In the genomic region with DNA sequence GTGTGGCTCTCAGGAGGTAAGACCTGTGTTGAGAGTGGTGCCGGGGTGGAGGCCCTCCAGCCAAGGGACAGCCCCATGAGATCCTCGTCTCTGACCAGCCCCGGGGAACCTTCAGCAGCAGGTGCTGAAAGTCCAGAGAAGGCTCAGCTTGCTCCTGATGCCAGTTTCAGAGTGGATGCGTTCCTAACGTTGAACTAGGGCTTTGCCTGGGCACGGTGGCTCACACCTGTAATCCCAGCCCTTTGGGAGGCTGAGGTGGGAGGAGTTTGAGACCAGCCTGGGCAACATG, we compare ENCODE assay signal across 20 cellular contexts. TPM values are rescaled to one million over a fixed set of nuclear protein-coding genes. Genes with fewer than 3 reads are reported as not detected.
DNase-seq lines count a peak whose midpoint lies in the region; ATAC-seq, FAIRE-seq and TF ChIP-seq lines count a peak whose summit lies in the region.
"Had no signal": no experiment of that assay in that cellular context is flagged by ENCODE, and none has a peak within 500 bp of the region (broad histone marks: within the 10 kb centered on the region; RNA-seq: fewer than 3 reads in every experiment).

No MANE protein-coding gene starts in this region.

- 0 out of 2 replicates have a peak overlapping the region, but pooled peaks have one; percentile 39 for H2BK12ac ChIP-seq in H1 (ENCODE audit: low read depth, low read length)

- 0 out of 2 replicates have a peak overlapping the region, but pooled peaks have one; percentile 65 for H2AK5ac ChIP-seq in H1 (ENCODE audit: low read depth, low read length)

- no peak overlapping the region for H3K56ac ChIP-seq in H1 (replicated peaks; ENCODE audit: insufficient read length, low read depth, low read length)

- TF ChIP-seq EP300 in H1 (IDR thresholded peaks at IDR 0.05; ENCODE audit: borderline replicate concordance in 1 of 2, low read depth in 2 of 2, low read length in 2 of 2) (no peak), esophagus muscularis mucosa (IDR thresholded peaks at IDR 0.05) (no peak)

- no peak for DNase-seq in PC-3
- DNase-seq in H1 (ENCODE audit: low read depth in 1 of 2, low spot score in 2 of 2), result no peak
- no peak for DNase-seq in activated CD4-positive, alpha-beta T cell treated with anti-CD3 and anti-CD28 coated beads for 4 hours
- no peak for DNase-seq in activated CD8-positive, alpha-beta T cell treated with anti-CD3 and anti-CD28 coated beads, Interleukin-2, amount 10 ng/mL, durations not matched to agents 7 days and 5 days
- no peak for DNase-seq in NOMO-1 treated with DMSO at 0.1 percent for 48 hours (lab: John Stamatoyannopoulos, UW; ENCODE audit: unreplicated experiment)
- no peak for DNase-seq in esophagus muscularis mucosa (ENCODE audit: extremely low spot score)
- DNase-seq: activated CD4-positive, alpha-beta memory T cell treated with anti-CD3 and anti-CD28 coated beads for 36 hours; activated naive CD4-positive, alpha-beta T cell treated with Interleukin-2 at 50 U/mL for 16 hours; central memory CD4-positive, alpha-beta T cell; effector memory CD4-positive, alpha-beta T cell; NCI-H1105 treated with DMSO at 0.1 percent for 48 hours; NCI-H2081 treated with DMSO at 0.1 percent for 48 hours; SHP77 treated with DMSO at 0.1 percent for 48 hours; T-helper 17 cell had no signal

- H4K5ac ChIP-seq in H1 (ENCODE audit: insufficient read length, low read depth, low read length), result no peak overlapping the region

- H3K79me1 ChIP-seq in H1 (ENCODE audit: low read depth, low read length), result no peaks in the 10 kb centered on the region

- H3K36me3 ChIP-seq in PC-3 (ENCODE audit: low read depth, low read length) (peaks cover 14% of the 10 kb centered on the region; the same call in 1 of the 2 replicates), H1 (ENCODE audit: control insufficient read depth in 2 of 4, insufficient read depth in 4 of 4, low read length in 3 of 4) (peaks cover 0 to 17% (median 5%) of the 10 kb centered on the region in 4 experiments; a peak in 4 of 8 replicates), mesodermal cell (ENCODE audit: control insufficient read depth, insufficient read depth, low read length) (no peaks in the 10 kb centered on the region), esophagus muscularis mucosa (no peaks in the 10 kb centered on the region)
- H3K36me3 ChIP-seq: heart left ventricle had no signal

- H4K20me1 ChIP-seq in PC-3 (ENCODE audit: low read length), result no peaks in the 10 kb centered on the region
- peaks cover 2 to 3% of the 10 kb centered on the region in 2 experiments for H4K20me1 ChIP-seq in H1 (replicated peaks in 1 of 2; ENCODE audit: control insufficient read depth in 1 of 2, insufficient read depth in 2 of 2, low read length in 2 of 2)

- intact Hi-C loops in PC-3 (cut with micrococcal nuclease), result loop anchor here (2.0 kb wide), 1 partner anchor 18 kb away; no protein-coding TSS in a partner anchor
- intact Hi-C loops in esophagus muscularis mucosa (cut with DNase I), result no loop called here

- H2AFZ ChIP-seq in PC-3 (ENCODE audit: low read length), result no peak overlapping the region
- no peak overlapping the region for H2AFZ ChIP-seq in H1 (ENCODE audit: low read length)

- H2BK15ac ChIP-seq in H1 (ENCODE audit: low read length), result no peak overlapping the region

- no peak overlapping the region for H3K4me3 Mint-ChIP-seq in activated CD8-positive, alpha-beta T cell treated with anti-CD3 and anti-CD28 coated beads, Interleukin-2, amount 10 ng/mL, durations not matched to agents 7 days and 5 days
- H3K4me3 Mint-ChIP-seq: activated CD4-positive, alpha-beta memory T cell treated with anti-CD3 and anti-CD28 coated beads for 36 hours; B cell; mesothelial cell of epicardium; T-helper 17 cell had no signal

- H3F3A ChIP-seq in PC-3 (ENCODE audit: low read length, unreplicated experiment), result no peaks in the 10 kb centered on the region

- TF ChIP-seq CTCF in PC-3 (conservative IDR thresholded peaks at IDR 0.05; ENCODE audit: low read depth, low read length) (no peak), H1 (IDR thresholded peaks at IDR 0.05; ENCODE audit: control extremely low read depth in 1 of 3, insufficient read depth in 1 of 3, low read depth in 1 of 3, low read length in 3 of 3) (no peak), esophagus muscularis mucosa (IDR thresholded peaks at IDR 0.05) (no peak)

- H2BK5ac ChIP-seq in H1 (ENCODE audit: low read depth, low read length), result 0 out of 2 replicates have a peak overlapping the region, but pooled peaks have one; percentile 66

- H3K4me1 ChIP-seq in PC-3 (ENCODE audit: insufficient read depth, low read length), result peaks cover 48% of the 10 kb centered on the region
- peaks cover 1 to 8% (median 4%) of the 10 kb centered on the region in 4 experiments; a peak in 6 of 7 replicates for H3K4me1 ChIP-seq in H1 (replicated peaks in 1 of 4; ENCODE audit: control insufficient read depth in 3 of 4, insufficient read depth in 4 of 4, low read length in 3 of 4)
- H3K4me1 ChIP-seq in mesodermal cell (ENCODE audit: control insufficient read depth, insufficient read depth, low read length, poor library complexity, severe bottlenecking), result peaks cover 30% of the 10 kb centered on the region
- peaks cover 0 to 7% (median 3%) of the 10 kb centered on the region in 4 donors for H3K4me1 ChIP-seq in esophagus muscularis mucosa

- TF ChIP-seq POLR2A in H1 (IDR thresholded peaks at IDR 0.05; ENCODE audit: control extremely low read depth in 1 of 2, low read depth in 2 of 2, low read length in 2 of 2) (no peak), esophagus muscularis mucosa (IDR thresholded peaks at IDR 0.05; ENCODE audit: low read depth) (no peak)

- peak overlapping the region; percentile 86 for H3K4me2 ChIP-seq in PC-3 (ENCODE audit: low read length)
- no peak overlapping the region for H3K4me2 ChIP-seq in H1 (ENCODE audit: insufficient read depth in 1 of 2, low read depth in 2 of 2, low read length in 2 of 2)

- H3K4me3 ChIP-seq in PC-3 (ENCODE audit: low read length), result no peak overlapping the region; the same call in 1 of the 2 replicates
- H3K4me3 ChIP-seq in H1 (ENCODE audit: extremely low read depth in 1 of 4, insufficient read depth in 2 of 4, low read depth in 3 of 4, low read length in 4 of 4), result no peak overlapping the region
- H3K4me3 ChIP-seq in mesodermal cell (ENCODE audit: extremely low read depth, insufficient read depth, low read length, poor library complexity, severe bottlenecking), result no peak overlapping the region
- H3K4me3 ChIP-seq in esophagus muscularis mucosa, result no peak overlapping the region
- H3K4me3 ChIP-seq: heart left ventricle had no signal

- WGBS in H1 (ENCODE audit: extremely low coverage in 1 of 2, insufficient coverage in 1 of 2, insufficient read length in 1 of 2, insufficient replicate concordance in 2 of 2, low coverage in 1 of 2, low lambda C conversion rate in 2 of 2, missing lambda C conversion rate in 1 of 2), 2 experiments, result 77% methylated on average over 6 of the region's 6 CpGs; no CpG with 5 or more reads in 1 of the 2 experiments
- WGBS in mesodermal cell (ENCODE audit: insufficient coverage in 2 of 2), 2 experiments, result 73 to 75% methylated on average over 3 of the region's 6 CpGs
- no CpG with 5 or more reads among the region's 6 CpGs for WGBS in esophagus muscularis mucosa

- no peak overlapping the region for H4K8ac ChIP-seq in H1 (ENCODE audit: extremely low read depth, insufficient read depth, low read length)

- H3K23me2 ChIP-seq in H1 (ENCODE audit: low read depth, low read length), result no peaks in the 10 kb centered on the region

- no peak for TF ChIP-seq RAD21 in H1 (IDR thresholded peaks at IDR 0.05 in 1 of 2, conservative IDR thresholded peaks at IDR 0.05 in 1 of 2; ENCODE audit: low read depth in 2 of 2, low read length in 2 of 2)

- ATAC-seq in PC-3, result no peak
- ATAC-seq in activated CD8-positive, alpha-beta T cell treated with anti-CD3 and anti-CD28 coated beads, Interleukin-2, amount 10 ng/mL, durations not matched to agents 7 days and 5 days, result no peak
- ATAC-seq: T-helper 17 cell had no signal

- peak overlapping the region; percentile 24; the same call in 1 of the 2 replicates for H3K18ac ChIP-seq in H1 (ENCODE audit: extremely low read depth, low read length)

- H2BK120ac ChIP-seq in H1 (replicated peaks; ENCODE audit: low read depth, low read length), result no peak overlapping the region

- no peaks in the 10 kb centered on the region for H3K36me3 Mint-ChIP-seq in activated CD8-positive, alpha-beta T cell treated with anti-CD3 and anti-CD28 coated beads, Interleukin-2, amount 10 ng/mL, durations not matched to agents 7 days and 5 days (ENCODE audit: low read depth)
- H3K36me3 Mint-ChIP-seq: activated CD4-positive, alpha-beta memory T cell treated with anti-CD3 and anti-CD28 coated beads for 36 hours had no signal

- H3K27me3 Mint-ChIP-seq in activated CD8-positive, alpha-beta T cell treated with anti-CD3 and anti-CD28 coated beads, Interleukin-2, amount 10 ng/mL, durations not matched to agents 7 days and 5 days (ENCODE audit: low read depth), result no peaks in the 10 kb centered on the region
- H3K27me3 Mint-ChIP-seq: activated CD4-positive, alpha-beta memory T cell treated with anti-CD3 and anti-CD28 coated beads for 36 hours; B cell had no signal

- peak overlapping the region; percentile 74 for H3K9ac ChIP-seq in PC-3 (ENCODE audit: low read length)
- no peak overlapping the region for H3K9ac ChIP-seq in H1 (replicated peaks in 1 of 4; ENCODE audit: extremely low read depth in 1 of 4, low read depth in 3 of 4, low read length in 3 of 4)

- H3K4ac ChIP-seq in H1 (replicated peaks; ENCODE audit: insufficient read length, low read depth, low read length), result no peak overlapping the region

- peak overlapping the region; percentile 99 for H3K27ac ChIP-seq in PC-3 (ENCODE audit: low read length)
- H3K27ac ChIP-seq in H1 (ENCODE audit: low read depth, low read length), result no peak overlapping the region
- peak overlapping the region; percentile 81 for H3K27ac ChIP-seq in mesodermal cell (ENCODE audit: low read depth, low read length, severe bottlenecking)
- H3K27ac ChIP-seq in esophagus muscularis mucosa (replicated peaks in 1 of 4), result no peak overlapping the region

- no peaks in the 10 kb centered on the region for H3K9me3 ChIP-seq in PC-3 (ENCODE audit: low read length)
- no peaks in the 10 kb centered on the region for H3K9me3 ChIP-seq in H1 (ENCODE audit: insufficient read depth in 2 of 2, low read depth in 1 of 2, low read length in 1 of 2)
- no peaks in the 10 kb centered on the region for H3K9me3 ChIP-seq in mesodermal cell (ENCODE audit: control insufficient read depth, low read length)
- H3K9me3 ChIP-seq in esophagus muscularis mucosa, result no peaks in the 10 kb centered on the region

- CTCF ChIA-PET in PC-3 (lab: Charles Lee), result interaction anchor here (1.4 kb wide), 1 partner anchor 46 kb away, joined by 3 read pairs; a partner anchor contains a TSS
- CTCF ChIA-PET in H1 (lab: Charles Lee; ENCODE audit: partially characterized antibody), result interaction anchor here (0.7 to 1.8 kb wide), 2 partner anchors 13 to 14 kb away, joined by 3 to 4 read pairs; no protein-coding TSS in a partner anchor
- CTCF ChIA-PET in activated CD8-positive, alpha-beta T cell treated with anti-CD3 and anti-CD28 coated beads, Interleukin-2, amount 10 ng/mL, durations not matched to agents 7 days and 5 days (lab: Charles Lee), result no interaction called here

- no TSS peak for BruUV-seq in PC-3 (replicated peaks; lab: Mats Ljungman, UMichigan)

- POLR2A ChIA-PET in PC-3 (lab: Charles Lee; ENCODE audit: unreplicated experiment) (interaction anchor here (0.6 to 1.0 kb wide), 2 partner anchors 45 to 118 kb away, joined by 3 to 5 read pairs; a partner anchor contains a TSS), H1 (lab: Charles Lee; ENCODE audit: partially characterized antibody) (no interaction called here)
- POLR2A ChIA-PET in activated CD8-positive, alpha-beta T cell treated with anti-CD3 and anti-CD28 coated beads, Interleukin-2, amount 10 ng/mL, durations not matched to agents 7 days and 5 days (lab: Charles Lee), result no interaction called here

- no peak overlapping the region for H4K91ac ChIP-seq in H1 (replicated peaks; ENCODE audit: insufficient read length, low read length)

- H2BK20ac ChIP-seq in H1 (ENCODE audit: low read length), result 0 out of 2 replicates have a peak overlapping the region, but pooled peaks have one; percentile 34

- no peak overlapping the region for H3K23ac ChIP-seq in H1 (ENCODE audit: insufficient read length)

- H3K27me3 ChIP-seq in PC-3 (ENCODE audit: low read length) (no peaks in the 10 kb centered on the region), H1 (replicated peaks in 1 of 4; ENCODE audit: control insufficient read depth in 3 of 4, extremely low read depth in 1 of 4, insufficient read depth in 3 of 4, low read length in 3 of 4) (no peaks in the 10 kb centered on the region), esophagus muscularis mucosa (peaks cover 0 to 7% (median 0%) of the 10 kb centered on the region in 4 donors)
- H3K27me3 ChIP-seq: heart left ventricle had no signal

- no peak for FAIRE-seq in H1 (lab: Jason Lieb, UNC)
- FAIRE-seq: D721Med, HTR-8/SVneo had no signal

- H3K9me3 Mint-ChIP-seq in activated CD8-positive, alpha-beta T cell treated with anti-CD3 and anti-CD28 coated beads, Interleukin-2, amount 10 ng/mL, durations not matched to agents 7 days and 5 days (ENCODE audit: insufficient read depth), result no peaks in the 10 kb centered on the region
- H3K9me3 Mint-ChIP-seq: activated CD4-positive, alpha-beta memory T cell treated with anti-CD3 and anti-CD28 coated beads for 36 hours; mesothelial cell of epicardium had no signal

- H3K27ac Mint-ChIP-seq in activated CD8-positive, alpha-beta T cell treated with anti-CD3 and anti-CD28 coated beads, Interleukin-2, amount 10 ng/mL, durations not matched to agents 7 days and 5 days, result no peak overlapping the region
- H3K27ac Mint-ChIP-seq: activated CD4-positive, alpha-beta memory T cell treated with anti-CD3 and anti-CD28 coated beads for 36 hours; B cell; T-helper 17 cell had no signal

- peaks cover 30% of the 10 kb centered on the region for H3K79me2 ChIP-seq in PC-3 (ENCODE audit: low read length)
- H3K79me2 ChIP-seq in H1 (ENCODE audit: control insufficient read depth in 1 of 2, insufficient read depth in 2 of 2, low read length in 2 of 2), result no peaks in the 10 kb centered on the region; a peak in 1 of 4 replicates

- H3K14ac ChIP-seq in H1 (ENCODE audit: insufficient read length), result no peak overlapping the region

- no peaks in the 10 kb centered on the region for H3K4me1 Mint-ChIP-seq in activated CD8-positive, alpha-beta T cell treated with anti-CD3 and anti-CD28 coated beads, Interleukin-2, amount 10 ng/mL, durations not matched to agents 7 days and 5 days (ENCODE audit: low read depth)
- H3K4me1 Mint-ChIP-seq: B cell, T-helper 17 cell had no signal

- no peaks in the 10 kb centered on the region for H3K9me2 ChIP-seq in PC-3 (replicated peaks; ENCODE audit: low read length)

RNA-seq across cellular contexts. Expression of a gene that starts 45.7 kb away (rescaled TPM):
- total RNA-seq in PC-3 (2014; rRNA removed) (18.9 and 30.5 TPM in 2 replicates), esophagus muscularis mucosa (1 to 10 TPM in 3 of 4 donors, under 1 TPM in 1; 0.84 to 2.5 (median 1.6) TPM)
- total RNA-seq in H1 (2021; fragmentation: NEBNext Ultra II Directional; extraction: Animal tissue kit (Norgen Biotek cat#: 25700)), result 42.0 and 42.9 TPM in 2 replicates
- 19.2 and 24.7 TPM in 2 replicates for polyA plus RNA-seq in H1 (2011; rRNA removed)
- polyA plus RNA-seq in H1 (2011; cell fraction: cytosol; rRNA removed), result 32.1 TPM
- polyA plus RNA-seq in H1 (2011; cell fraction: nucleus; rRNA removed), result 38.1 TPM
- polyA plus RNA-seq in H1 (2012, experiment 1 of 2), result 29.5 to 32.8 TPM (median 30.9 TPM) in 4 replicates
- 15.6 TPM for polyA plus RNA-seq in H1 (2012, experiment 2 of 2)
- 22.3 TPM for polyA plus RNA-seq in H1 (2013, experiment 1 of 2)
- 21.9 TPM for polyA plus RNA-seq in H1 (2013, experiment 2 of 2)
- 26.8 and 27.1 TPM in 2 replicates for polyA minus RNA-seq in H1 (2011; rRNA and poly(A)+ RNA removed)
- polyA minus RNA-seq in H1 (2011; cell fraction: cytosol; rRNA and poly(A)+ RNA removed), result 19.4 TPM
- polyA minus RNA-seq in H1 (2011; cell fraction: nucleus; rRNA and poly(A)+ RNA removed), result 24.1 TPM
- polyA plus RNA-seq in mesodermal cell (2013, experiment 1 of 2), result 24.3 TPM
- polyA plus RNA-seq in mesodermal cell (2013, experiment 2 of 2), result 37.1 TPM
- 1 to 10 TPM in 1 of 2 experiments, under 1 TPM in 1; 0.89 to 1.0 TPM for total RNA-seq in activated CD8-positive, alpha-beta T cell treated with anti-CD3 and anti-CD28 coated beads, Interleukin-2, amount 10 ng/mL, durations not matched to agents 7 days and 5 days

Comparison
In these comparisons a context has a peak if more than half of its experiments do, and no peak if none do; other contexts are left out.
1. H3K27ac ChIP-seq: peak in PC-3 (single experiment) and mesodermal cell (single experiment); none in H1 (single experiment) and esophagus muscularis mucosa (0 of 4).